Comparison of ENCODE assay signal across 9 cellular contexts in the genomic region with DNA sequence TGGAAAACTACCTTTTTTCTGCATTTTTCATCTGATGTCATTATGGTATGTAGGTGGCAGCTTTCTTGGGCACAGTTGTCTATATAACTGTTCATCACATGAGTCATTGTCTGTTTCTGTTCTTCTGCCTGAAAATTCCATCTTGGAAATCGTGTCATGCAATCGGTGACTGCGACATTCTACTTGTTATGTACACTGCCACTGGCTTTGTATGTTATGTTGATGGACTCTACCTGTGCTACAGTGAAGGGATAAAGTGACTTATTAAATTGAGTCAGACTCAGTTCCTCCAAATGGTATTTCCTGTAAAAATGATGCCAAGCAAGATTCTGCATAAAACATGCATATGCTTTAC. TPM values are rescaled to one million over a fixed set of nuclear protein-coding genes. Genes with fewer than 3 reads are reported as not detected.
A peak's percentile ranks its signal among the peaks of the same experiment; 100 is the strongest.
DNase-seq lines count a peak whose midpoint lies in the region; ATAC-seq and TF ChIP-seq lines count a peak whose summit lies in the region.
"Had no signal": no experiment of that assay in that cellular context is flagged by ENCODE, and none has a peak within 500 bp of the region (broad histone marks: within the 10 kb centered on the region; RNA-seq: fewer than 3 reads in every experiment).

No MANE protein-coding gene starts in this region.

- H3K4me1 Mint-ChIP-seq in stimulated activated naive CD8-positive, alpha-beta T cell treated with anti-CD3 and anti-CD28 coated beads, Interleukin-15, amount 100 ng/mL, for 72 hours, result peaks cover 94% of the 10 kb centered on the region

- peaks cover 58% of the 10 kb centered on the region for H3K4me1 ChIP-seq in SJSA1 (replicated peaks)

- no peaks in the 10 kb centered on the region; the same call in 1 of the 2 replicates for H3K36me3 ChIP-seq in SJSA1

- peak overlapping the region; percentile 86 to 100 for H3K27ac Mint-ChIP-seq in stimulated activated naive CD8-positive, alpha-beta T cell treated with anti-CD3 and anti-CD28 coated beads, Interleukin-15, amount 100 ng/mL, for 72 hours

- no peak for TF ChIP-seq CTCF in GM12865 (IDR thresholded peaks at IDR 0.05; ENCODE audit: insufficient read depth, low read depth, low read length, missing control alignments)

- H3K27me3 Mint-ChIP-seq in stimulated activated naive CD8-positive, alpha-beta T cell treated with anti-CD3 and anti-CD28 coated beads, Interleukin-15, amount 100 ng/mL, for 72 hours, result no peaks in the 10 kb centered on the region

- H3K4me3 ChIP-seq in GM12865 (ENCODE audit: low read depth, low read length) (peak overlapping the region; percentile 47), SJSA1 (no peak overlapping the region)

- DNase-seq in GM12865 (ENCODE audit: low read depth), result no peak
- DNase-seq in SJSA1 (ENCODE audit: low read depth in 1 of 2, low spot score in 2 of 2), result peak in 1 of 2 experiments; percentile 24
- peak; percentile 32 to 62 for DNase-seq in erythroblast (lab: John Stamatoyannopoulos, UW)
- DNase-seq in stimulated activated naive CD8-positive, alpha-beta T cell treated with anti-CD3 and anti-CD28 coated beads, Interleukin-15, amount 100 ng/mL, for 72 hours, result no peak
- DNase-seq in NCI-H2171 treated with DMSO at 0.1 percent for 48 hours (lab: John Stamatoyannopoulos, UW), result no peak
- DNase-seq: activated gamma-delta T cell, NCI-H345 had no signal

- H3K9me3 Mint-ChIP-seq in stimulated activated naive CD8-positive, alpha-beta T cell treated with anti-CD3 and anti-CD28 coated beads, Interleukin-15, amount 100 ng/mL, for 72 hours, result no peaks in the 10 kb centered on the region

- TF ChIP-seq POLR2A in erythroblast (IDR thresholded peaks at IDR 0.05; ENCODE audit: low read length), result no peak

- peak overlapping the region; percentile 81 to 99 for H3K4me3 Mint-ChIP-seq in stimulated activated naive CD8-positive, alpha-beta T cell treated with anti-CD3 and anti-CD28 coated beads, Interleukin-15, amount 100 ng/mL, for 72 hours

- no peaks in the 10 kb centered on the region for H3K9me3 ChIP-seq in SJSA1 (replicated peaks)

- no peaks in the 10 kb centered on the region for H3K27me3 ChIP-seq in SJSA1 (replicated peaks)

- no peak for ATAC-seq in stimulated activated naive CD8-positive, alpha-beta T cell treated with anti-CD3 and anti-CD28 coated beads, Interleukin-15, amount 100 ng/mL, for 72 hours
- no peak for ATAC-seq in HG02884 (IDR thresholded peaks at IDR 0.05; ENCODE audit: unreplicated experiment)
- no peak for ATAC-seq in GM21360 (IDR thresholded peaks at IDR 0.05; ENCODE audit: unreplicated experiment)

- H3K27ac ChIP-seq in SJSA1, result peak overlapping the region; percentile 83

RNA-seq across cellular contexts. Expression of a gene that starts 8.6 kb away (rescaled TPM):
- 31.9 and 37.1 TPM in 2 replicates for total RNA-seq in SJSA1 (2014; rRNA removed; shearing (Covaris generic))

Comparison
In these comparisons a context has a peak if more than half of its experiments do, and no peak if none do; other contexts are left out.
1. DNase-seq: peak in erythroblast (2 of 2); none in GM12865 (single experiment), stimulated activated naive CD8-positive, alpha-beta T cell treated with anti-CD3 and anti-CD28 coated beads, Interleukin-15, amount 100 ng/mL, for 72 hours (0 of 2) and NCI-H2171 treated with DMSO at 0.1 percent for 48 hours (single experiment).